24 cellular contexts compared by ENCODE assay signal in the genomic region with DNA sequence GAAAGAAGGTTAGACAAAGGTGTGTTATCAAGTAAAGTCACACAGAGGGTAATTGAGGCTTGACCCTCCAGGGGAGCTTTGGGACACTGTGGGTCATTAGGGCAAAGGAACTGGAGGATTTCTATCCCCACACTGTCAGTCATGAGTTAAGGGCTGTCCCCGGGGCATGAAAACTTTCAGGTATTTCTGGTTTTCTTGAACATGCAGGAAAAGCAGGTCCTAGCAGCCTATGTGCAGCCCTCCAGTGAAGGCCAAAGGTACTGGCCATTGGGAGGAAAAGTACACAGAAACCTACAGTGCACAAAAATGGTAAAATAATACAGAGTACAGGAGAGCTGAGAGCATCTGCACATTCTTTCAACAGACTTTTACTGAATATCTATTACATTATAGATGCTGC. TPM values are rescaled to one million over a fixed set of nuclear protein-coding genes. Genes with fewer than 3 reads are reported as not detected.
"Had no signal": no experiment of that assay in that cellular context is flagged by ENCODE, and none has a peak within 500 bp of the region (broad histone marks: within the 10 kb centered on the region; RNA-seq: fewer than 3 reads in every experiment).

No MANE protein-coding gene starts in this region.

- H3K4me1 Mint-ChIP-seq: activated CD4-positive, alpha-beta memory T cell treated with anti-CD3 and anti-CD28 coated beads, Interleukin-2, amount 10 ng/mL, durations not matched to agents 7 days and 5 days; activated CD4-positive, alpha-beta T cell treated with anti-CD3 and anti-CD28 coated beads for 36 hours; activated naive CD8-positive, alpha-beta T cell treated with anti-CD3 and anti-CD28 coated beads, Interleukin-2, amount 50 U/mL, for 24 hours; nephron progenitor cell had no signal

- H3K4me3 ChIP-seq: ascending aorta, cardiac muscle cell, left lung, sigmoid colon, testis, vagina had no signal

- H3K27ac Mint-ChIP-seq: activated CD4-positive, alpha-beta memory T cell treated with anti-CD3 and anti-CD28 coated beads, Interleukin-2, amount 10 ng/mL, durations not matched to agents 7 days and 5 days; activated CD4-positive, alpha-beta T cell treated with anti-CD3 and anti-CD28 coated beads for 36 hours; activated naive CD8-positive, alpha-beta T cell treated with anti-CD3 and anti-CD28 coated beads, Interleukin-2, amount 50 U/mL, for 24 hours; activated T-cell treated with anti-CD3 and anti-CD28 coated beads, Interleukin-2, amount 50 U/mL, for 72 hours; nephron progenitor cell had no signal

- H3K4me3 Mint-ChIP-seq: activated CD4-positive, alpha-beta memory T cell treated with anti-CD3 and anti-CD28 coated beads, Interleukin-2, amount 10 ng/mL, durations not matched to agents 7 days and 5 days; activated CD4-positive, alpha-beta T cell treated with anti-CD3 and anti-CD28 coated beads for 36 hours; activated naive CD8-positive, alpha-beta T cell treated with anti-CD3 and anti-CD28 coated beads, Interleukin-2, amount 50 U/mL, for 24 hours; activated T-cell treated with anti-CD3 and anti-CD28 coated beads, Interleukin-2, amount 50 U/mL, for 72 hours; nephron progenitor cell had no signal

- FAIRE-seq: endothelial cell of umbilical vein had no signal

- H3K4me1 ChIP-seq: ascending aorta, left lung, sigmoid colon, testis, vagina had no signal

- H3K9me3 ChIP-seq: ascending aorta, left lung, sigmoid colon, testis, vagina had no signal

- H3K27me3 ChIP-seq: ascending aorta, cardiac muscle cell, left lung, sigmoid colon, testis, vagina had no signal

- DNase-seq: activated CD4-positive, alpha-beta memory T cell treated with anti-CD3 and anti-CD28 coated beads, Interleukin-2, amount 10 ng/mL, durations not matched to agents 7 days and 5 days; activated CD4-positive, alpha-beta T cell treated with anti-CD3 and anti-CD28 coated beads for 36 hours; activated naive CD4-positive, alpha-beta T cell; activated naive CD8-positive, alpha-beta T cell treated with anti-CD3 and anti-CD28 coated beads, Interleukin-2, amount 50 U/mL, for 24 hours; activated T-cell treated with anti-CD3 and anti-CD28 coated beads, Interleukin-2, amount 50 U/mL, for 72 hours; effector CD4-positive, alpha-beta T cell; hypothalamus; left lung; mesendoderm; nephron progenitor cell; sigmoid colon; stimulated activated CD4-positive, alpha-beta T cell treated with anti-CD3 and anti-CD28 coated beads, Interleukin-12 subunit alpha, Interleukin-12 subunit beta, amount 100 ng/mL, for 4 hours; stimulated activated CD4-positive, alpha-beta T cell treated with anti-CD3 and anti-CD28 coated beads, Interleukin-4, amount 100 ng/mL, for 1 hour; stimulated activated CD8-positive, alpha-beta memory T cell treated with anti-CD3 and anti-CD28 coated beads, Interleukin-4, amount 100 ng/mL, for 48 hours; stimulated activated naive CD8-positive, alpha-beta T cell treated with anti-CD3 and anti-CD28 coated beads, Interleukin-15, Interleukin-2, amounts not matched to agents 100 U/mL and 50 U/mL, for 24 hours; T1000; testis; WERI-Rb-1 had no signal

- H3K27ac ChIP-seq: ascending aorta, cardiac muscle cell, left lung, sigmoid colon, testis, vagina, WERI-Rb-1 had no signal

- H3K9me3 Mint-ChIP-seq: activated CD4-positive, alpha-beta memory T cell treated with anti-CD3 and anti-CD28 coated beads, Interleukin-2, amount 10 ng/mL, durations not matched to agents 7 days and 5 days; activated naive CD8-positive, alpha-beta T cell treated with anti-CD3 and anti-CD28 coated beads, Interleukin-2, amount 50 U/mL, for 24 hours; activated T-cell treated with anti-CD3 and anti-CD28 coated beads, Interleukin-2, amount 50 U/mL, for 72 hours; nephron progenitor cell had no signal

- H3K36me3 ChIP-seq: ascending aorta, cardiac muscle cell, left lung, sigmoid colon, vagina, WERI-Rb-1 had no signal

RNA-seq across cellular contexts. Expression of gene SCNN1B, which starts 44.4 kb away (rescaled TPM):
- total RNA-seq: activated CD4-positive, alpha-beta memory T cell treated with anti-CD3 and anti-CD28 coated beads, Interleukin-2, amount 10 ng/mL, durations not matched to agents 7 days and 5 days; activated CD4-positive, alpha-beta T cell treated with anti-CD3 and anti-CD28 coated beads for 36 hours; activated T-cell treated with anti-CD3 and anti-CD28 coated beads, Interleukin-2, amount 50 U/mL, for 72 hours; cardiac muscle cell; endothelial cell of umbilical vein; osteocyte; pulmonary artery endothelial cell had no signal
- polyA plus RNA-seq: cardiac muscle cell, endothelial cell of umbilical vein had no signal
